ENCODE assay signal across 10 cellular contexts in genomic region chr21:45266518-45267389, GRCh38. TPM values are rescaled to one million over a fixed set of nuclear protein-coding genes. Genes with fewer than 3 reads are reported as not detected.
DNase-seq lines count a peak whose midpoint lies in the region; ATAC-seq and TF ChIP-seq lines count a peak whose summit lies in the region.
"Had no signal": no experiment of that assay in that cellular context is flagged by ENCODE, and none has a peak within 500 bp of the region (broad histone marks: within the 10 kb centered on the region; RNA-seq: fewer than 3 reads in every experiment).

No MANE protein-coding gene starts in this region.

- H3K27ac ChIP-seq in RWPE1 = no peak overlapping the region
- H3K27ac ChIP-seq: VCaP had no signal

- intact Hi-C loops in left ventricle myocardium superior (cut with micrococcal nuclease) = no loop called here

- ATAC-seq in left ventricle myocardium superior (peak; percentile 26), GM21619 (IDR thresholded peaks at IDR 0.05; ENCODE audit: unreplicated experiment) (no peak)

- CTCF ChIA-PET in RWPE1 (lab: Yijun Ruan, JAX) = no interaction called here

- peak; percentile 90 for DNase-seq in Jurkat, Clone E6-1 (ENCODE audit: low read depth, low spot score)
- DNase-seq in activated T-cell treated with anti-CD3 and anti-CD28 coated beads for 48 hours (ENCODE audit: low read depth) (peak; percentile 27), left ventricle myocardium superior (no peak), NCI-H2081 (lab: John Stamatoyannopoulos, UW) (no peak), RWPE1 (ENCODE audit: low spot score) (no peak), foreskin melanocyte (no peak)
- peak; percentile 14 for DNase-seq in stimulated activated CD8-positive, alpha-beta memory T cell treated with anti-CD3 and anti-CD28 coated beads, Interleukin-15, amount 100 ng/mL, for 1 hour (ENCODE audit: low read depth)
- DNase-seq: NCI-H345 had no signal

- TF ChIP-seq CTCF in RWPE1 (conservative IDR thresholded peaks at IDR 0.05; ENCODE audit: low read depth) = no peak

- POLR2A ChIA-PET in RWPE1 (lab: Yijun Ruan, JAX; ENCODE audit: low non-redundant PET) = no interaction called here

- no peak overlapping the region for H3K4me3 ChIP-seq in Jurkat, Clone E6-1 (ENCODE audit: low read length)

RNA-seq across cellular contexts. Expression of gene POFUT2, which starts 20.9 kb away (rescaled TPM):
- polyA plus RNA-seq in Jurkat, Clone E6-1 (2012; ENCODE audit: insufficient read depth, insufficient read length) = 19.6 TPM
- 15.7 TPM for total RNA-seq in left ventricle myocardium superior

Comparison
In these comparisons a context has a peak if more than half of its experiments do, and no peak if none do; other contexts are left out.
1. DNase-seq: peak in Jurkat, Clone E6-1 (single experiment), activated T-cell treated with anti-CD3 and anti-CD28 coated beads for 48 hours (single experiment) and stimulated activated CD8-positive, alpha-beta memory T cell treated with anti-CD3 and anti-CD28 coated beads, Interleukin-15, amount 100 ng/mL, for 1 hour (single experiment); none in left ventricle myocardium superior (single experiment), NCI-H2081 (0 of 2), RWPE1 (single experiment) and foreskin melanocyte (single experiment).